ENCODE assay signal across 10 cellular contexts in the genomic region with DNA sequence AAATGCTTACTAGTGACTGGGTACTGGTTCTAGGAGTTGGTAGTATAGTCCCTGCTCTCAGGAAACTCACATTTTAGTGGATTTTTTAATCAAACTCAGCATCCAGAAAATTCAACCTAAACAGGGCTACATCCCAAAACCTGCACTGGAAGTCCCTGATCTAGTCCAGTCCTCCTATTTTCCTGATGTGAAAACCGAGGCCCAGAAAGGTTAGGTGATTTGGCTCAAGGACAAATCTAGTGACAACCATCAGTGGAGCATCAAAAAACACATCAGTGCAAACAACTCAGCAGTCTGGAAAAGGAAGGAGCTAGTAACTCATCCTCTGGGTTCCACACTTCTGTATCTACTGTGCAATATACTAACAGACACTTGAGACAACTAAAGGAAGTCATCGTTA. TPM values are rescaled to one million over a fixed set of nuclear protein-coding genes. Genes with fewer than 3 reads are reported as not detected.
DNase-seq lines count a peak whose midpoint lies in the region; ATAC-seq and TF ChIP-seq lines count a peak whose summit lies in the region.
"Had no signal": no experiment of that assay in that cellular context is flagged by ENCODE, and none has a peak within 500 bp of the region (broad histone marks: within the 10 kb centered on the region; RNA-seq: fewer than 3 reads in every experiment).

No MANE protein-coding gene starts in this region.

- H3K9ac ChIP-seq in neural progenitor cell, result no peak overlapping the region

- peaks cover 30% of the 10 kb centered on the region for H3K36me3 Mint-ChIP-seq in CD4-positive, CD25-positive, alpha-beta regulatory T cell
- H3K36me3 Mint-ChIP-seq in CD8-positive, alpha-beta memory T cell, result peaks cover 0 to 35% (median 10%) of the 10 kb centered on the region in 3 donors
- H3K36me3 Mint-ChIP-seq in activated naive CD8-positive, alpha-beta T cell treated with anti-CD3 and anti-CD28 coated beads, Interleukin-2, amount 10 ng/mL, durations not matched to agents 7 days and 5 days, result peaks cover 33% of the 10 kb centered on the region
- no peaks in the 10 kb centered on the region for H3K36me3 Mint-ChIP-seq in neural progenitor cell

- H3K9me3 Mint-ChIP-seq in CD4-positive, CD25-positive, alpha-beta regulatory T cell, result peaks cover 0 to 4% (median 0%) of the 10 kb centered on the region in 7 donors
- H3K9me3 Mint-ChIP-seq in CD8-positive, alpha-beta memory T cell, result no peaks in the 10 kb centered on the region
- no peaks in the 10 kb centered on the region for H3K9me3 Mint-ChIP-seq in activated naive CD8-positive, alpha-beta T cell treated with anti-CD3 and anti-CD28 coated beads, Interleukin-2, amount 10 ng/mL, durations not matched to agents 7 days and 5 days
- no peaks in the 10 kb centered on the region for H3K9me3 Mint-ChIP-seq in neural progenitor cell

- H3K79me2 ChIP-seq in neural progenitor cell (ENCODE audit: low read depth), result peaks cover 97% of the 10 kb centered on the region

- POLR2A ChIA-PET in CD8-positive, alpha-beta memory T cell (lab: Charles Lee), result interaction anchor here (0.7 to 4.8 kb wide), 3 partner anchors 24 to 38 kb away, joined by 3 to 31 read pairs (median 3); a partner anchor contains a TSS
- POLR2A ChIA-PET in activated naive CD8-positive, alpha-beta T cell treated with anti-CD3 and anti-CD28 coated beads, Interleukin-2, amount 10 ng/mL, durations not matched to agents 7 days and 5 days (lab: Charles Lee), result interaction anchor here (0.7 to 6.4 kb wide), 10 partner anchors 10 to 82 kb away, joined by 3 to 88 read pairs (median 5); a partner anchor contains a TSS

- peaks cover 28 to 89% (median 66%) of the 10 kb centered on the region in 4 donors for H3K4me1 Mint-ChIP-seq in CD4-positive, CD25-positive, alpha-beta regulatory T cell
- peaks cover 71 to 92% (median 90%) of the 10 kb centered on the region in 3 donors for H3K4me1 Mint-ChIP-seq in CD8-positive, alpha-beta memory T cell
- H3K4me1 Mint-ChIP-seq in activated naive CD8-positive, alpha-beta T cell treated with anti-CD3 and anti-CD28 coated beads, Interleukin-2, amount 10 ng/mL, durations not matched to agents 7 days and 5 days, result peaks cover 66% of the 10 kb centered on the region
- H3K4me1 Mint-ChIP-seq in neural progenitor cell, result peaks cover 17% of the 10 kb centered on the region

- peaks cover 32% of the 10 kb centered on the region for H3K4me1 ChIP-seq in CD4-positive, CD25-positive, alpha-beta regulatory T cell (ENCODE audit: control insufficient read depth, insufficient read depth, low read length, poor library complexity, severe bottlenecking)
- H3K4me1 ChIP-seq in CD8-positive, alpha-beta memory T cell (ENCODE audit: insufficient read depth, low read length), result peaks cover 87% of the 10 kb centered on the region
- peaks cover 26% of the 10 kb centered on the region for H3K4me1 ChIP-seq in neural progenitor cell
- H3K4me1 ChIP-seq: breast epithelium had no signal

- no peak for ATAC-seq in CD4-positive, CD25-positive, alpha-beta regulatory T cell (ENCODE audit: low read depth in 2 of 2)
- ATAC-seq in activated naive CD8-positive, alpha-beta T cell treated with anti-CD3 and anti-CD28 coated beads, Interleukin-2, amount 10 ng/mL, durations not matched to agents 7 days and 5 days (ENCODE audit: low read depth), result no peak

- no peak overlapping the region for H3K4me2 ChIP-seq in neural progenitor cell

- no peak overlapping the region for H3K27ac ChIP-seq in CD4-positive, CD25-positive, alpha-beta regulatory T cell (ENCODE audit: insufficient read depth, low read length, poor library complexity, severe bottlenecking)
- no peak overlapping the region for H3K27ac ChIP-seq in CD8-positive, alpha-beta memory T cell (ENCODE audit: low read depth, low read length)
- H3K27ac ChIP-seq in neural progenitor cell, result peak overlapping the region; percentile 3
- H3K27ac ChIP-seq: breast epithelium, suprapubic skin had no signal

- H3K36me3 ChIP-seq in CD4-positive, CD25-positive, alpha-beta regulatory T cell (ENCODE audit: control insufficient read depth, insufficient read depth, low read length), result peaks cover 10% of the 10 kb centered on the region
- no peaks in the 10 kb centered on the region for H3K36me3 ChIP-seq in CD8-positive, alpha-beta memory T cell (ENCODE audit: insufficient read depth, low read length)
- no peaks in the 10 kb centered on the region for H3K36me3 ChIP-seq in neural progenitor cell
- H3K36me3 ChIP-seq: breast epithelium, suprapubic skin had no signal

- H3F3A ChIP-seq in neural progenitor cell (ENCODE audit: low read depth), result peaks cover 12% of the 10 kb centered on the region

- H4K20me1 ChIP-seq in neural progenitor cell (ENCODE audit: low read depth), result peaks cover 93% of the 10 kb centered on the region

- no peak overlapping the region for H2AFZ ChIP-seq in neural progenitor cell (replicated peaks)

- H3K27me3 Mint-ChIP-seq in CD4-positive, CD25-positive, alpha-beta regulatory T cell, result no peaks in the 10 kb centered on the region
- H3K27me3 Mint-ChIP-seq in CD8-positive, alpha-beta memory T cell, result no peaks in the 10 kb centered on the region
- H3K27me3 Mint-ChIP-seq in activated naive CD8-positive, alpha-beta T cell treated with anti-CD3 and anti-CD28 coated beads, Interleukin-2, amount 10 ng/mL, durations not matched to agents 7 days and 5 days, result no peaks in the 10 kb centered on the region
- peaks cover 5% of the 10 kb centered on the region for H3K27me3 Mint-ChIP-seq in neural progenitor cell (ENCODE audit: insufficient read depth, low read depth)

- peak overlapping the region in 3 of 4 donors; percentile 22 to 66 (median 55) for H3K4me3 Mint-ChIP-seq in CD4-positive, CD25-positive, alpha-beta regulatory T cell
- H3K4me3 Mint-ChIP-seq in CD8-positive, alpha-beta memory T cell, result peak overlapping the region in 6 of 7 donors; percentile 13 to 86 (median 69)
- H3K4me3 Mint-ChIP-seq in activated naive CD8-positive, alpha-beta T cell treated with anti-CD3 and anti-CD28 coated beads, Interleukin-2, amount 10 ng/mL, durations not matched to agents 7 days and 5 days, result peak overlapping the region; percentile 79
- no peak overlapping the region for H3K4me3 Mint-ChIP-seq in neural progenitor cell

- CTCF ChIA-PET in CD8-positive, alpha-beta memory T cell (lab: Charles Lee), result interaction anchor here (0.6 to 2.0 kb wide), 6 partner anchors 12 to 48 kb away, joined by 3 to 4 read pairs (median 4); a partner anchor contains a TSS

- DNase-seq in CD4-positive, CD25-positive, alpha-beta regulatory T cell, result no peak
- DNase-seq in CD8-positive, alpha-beta memory T cell, result no peak
- DNase-seq in activated naive CD8-positive, alpha-beta T cell treated with anti-CD3 and anti-CD28 coated beads, Interleukin-2, amount 10 ng/mL, durations not matched to agents 7 days and 5 days, result no peak
- no peak for DNase-seq in neural progenitor cell (ENCODE audit: low spot score)
- DNase-seq in H4 (ENCODE audit: low spot score), result no peak
- no peak for DNase-seq in SKM-1 treated with dmso at 0.1 percent for 144 hours (lab: John Stamatoyannopoulos, UW; ENCODE audit: unreplicated experiment)
- DNase-seq in NK-92 (lab: John Stamatoyannopoulos, UW; ENCODE audit: unreplicated experiment), result no peak
- DNase-seq: MM.1S had no signal

- H3K4me3 ChIP-seq in CD4-positive, CD25-positive, alpha-beta regulatory T cell (ENCODE audit: low read depth, low read length), result peak overlapping the region; percentile 43
- H3K4me3 ChIP-seq in CD8-positive, alpha-beta memory T cell (ENCODE audit: low read length), result peak overlapping the region; percentile 21
- no peak overlapping the region for H3K4me3 ChIP-seq in neural progenitor cell
- H3K4me3 ChIP-seq: breast epithelium, suprapubic skin had no signal

- peak overlapping the region; percentile 38 to 90 (median 68) for H3K27ac Mint-ChIP-seq in CD4-positive, CD25-positive, alpha-beta regulatory T cell
- peak overlapping the region; percentile 13 to 88 (median 81) for H3K27ac Mint-ChIP-seq in CD8-positive, alpha-beta memory T cell
- peak overlapping the region; percentile 87 for H3K27ac Mint-ChIP-seq in activated naive CD8-positive, alpha-beta T cell treated with anti-CD3 and anti-CD28 coated beads, Interleukin-2, amount 10 ng/mL, durations not matched to agents 7 days and 5 days
- no peak overlapping the region for H3K27ac Mint-ChIP-seq in neural progenitor cell

- no peaks in the 10 kb centered on the region for H3K27me3 ChIP-seq in CD4-positive, CD25-positive, alpha-beta regulatory T cell (ENCODE audit: control insufficient read depth, insufficient read depth, low read length)
- no peaks in the 10 kb centered on the region for H3K27me3 ChIP-seq in CD8-positive, alpha-beta memory T cell (ENCODE audit: insufficient read depth, low read length, poor library complexity, severe bottlenecking)
- no peaks in the 10 kb centered on the region for H3K27me3 ChIP-seq in neural progenitor cell
- H3K27me3 ChIP-seq: breast epithelium, suprapubic skin had no signal

- no peaks in the 10 kb centered on the region for H3K9me3 ChIP-seq in CD4-positive, CD25-positive, alpha-beta regulatory T cell (ENCODE audit: control insufficient read depth in 2 of 2, low read length in 2 of 2)
- H3K9me3 ChIP-seq in CD8-positive, alpha-beta memory T cell (ENCODE audit: low read length), result no peaks in the 10 kb centered on the region
- no peaks in the 10 kb centered on the region for H3K9me3 ChIP-seq in neural progenitor cell (ENCODE audit: low read depth)
- H3K9me3 ChIP-seq: breast epithelium, suprapubic skin had no signal

- TF ChIP-seq CTCF in neural progenitor cell (IDR thresholded peaks at IDR 0.05), result no peak

RNA-seq across cellular contexts. Expression of a gene that starts 38.2 kb away (rescaled TPM):
- 80.3 TPM for total RNA-seq in CD4-positive, CD25-positive, alpha-beta regulatory T cell
- 10 to 100 TPM; 12.7 to 21.5 (median 14.9) TPM for polyA plus RNA-seq in CD4-positive, CD25-positive, alpha-beta regulatory T cell
- 10 to 100 TPM; 32.9 to 33.3 TPM for total RNA-seq in CD8-positive, alpha-beta memory T cell
- 13.7 TPM for polyA plus RNA-seq in CD8-positive, alpha-beta memory T cell
- 10 to 100 TPM; 70.2 to 78.3 TPM for total RNA-seq in activated naive CD8-positive, alpha-beta T cell treated with anti-CD3 and anti-CD28 coated beads, Interleukin-2, amount 10 ng/mL, durations not matched to agents 7 days and 5 days
- 105 and 126 TPM in 2 replicates for total RNA-seq in neural progenitor cell (ENCODE audit: low replicate concordance)
- total RNA-seq in H4 (2014; rRNA removed; shearing (Covaris generic)), result 10.1 and 15.6 TPM in 2 replicates
